Comparison of ENCODE assay signal across 14 cellular contexts in genomic region chr10:121735248-121735647, GRCh38.
"Had no signal": no experiment of that assay in that cellular context is flagged by ENCODE, and none has a peak within 500 bp of the region (broad histone marks: within the 10 kb centered on the region; RNA-seq: fewer than 3 reads in every experiment).

No MANE protein-coding gene starts in this region.

- H2AFZ ChIP-seq: hepatocyte had no signal

- H3K27ac ChIP-seq: coronary artery, hepatocyte, sigmoid colon, skin epidermis, stomach, thyroid gland had no signal

- H3K27me3 ChIP-seq: hepatocyte, sigmoid colon, thyroid gland had no signal

- DNase-seq: effector CD8-positive, alpha-beta T cell; foreskin melanocyte; kidney; mesendoderm; naive thymus-derived CD4-positive, alpha-beta T cell; sigmoid colon; stimulated activated naive CD4-positive, alpha-beta T cell; stomach had no signal

- ATAC-seq: naive thymus-derived CD4-positive, alpha-beta T cell had no signal

- H3K36me3 Mint-ChIP-seq: naive thymus-derived CD4-positive, alpha-beta T cell; type B pancreatic cell had no signal

- H3K4me2 ChIP-seq: hepatocyte had no signal

- H3K9me3 ChIP-seq: sigmoid colon, stomach, thyroid gland had no signal

- H3K36me3 ChIP-seq: sigmoid colon, stomach, thyroid gland had no signal

- H3K79me2 ChIP-seq: hepatocyte had no signal

- H3K4me3 Mint-ChIP-seq: naive thymus-derived CD4-positive, alpha-beta T cell; type B pancreatic cell had no signal

- FAIRE-seq: urothelium cell line had no signal

- H3K9me3 Mint-ChIP-seq: type B pancreatic cell had no signal

- H3K27ac Mint-ChIP-seq: naive thymus-derived CD4-positive, alpha-beta T cell; type B pancreatic cell had no signal

- H3K4me3 ChIP-seq: coronary artery, hepatocyte, sigmoid colon, skin epidermis, stomach, thyroid gland had no signal

- H3K4me1 ChIP-seq: sigmoid colon, thyroid gland had no signal
